ENCODE assay signal across 8 cellular contexts in the genomic region with DNA sequence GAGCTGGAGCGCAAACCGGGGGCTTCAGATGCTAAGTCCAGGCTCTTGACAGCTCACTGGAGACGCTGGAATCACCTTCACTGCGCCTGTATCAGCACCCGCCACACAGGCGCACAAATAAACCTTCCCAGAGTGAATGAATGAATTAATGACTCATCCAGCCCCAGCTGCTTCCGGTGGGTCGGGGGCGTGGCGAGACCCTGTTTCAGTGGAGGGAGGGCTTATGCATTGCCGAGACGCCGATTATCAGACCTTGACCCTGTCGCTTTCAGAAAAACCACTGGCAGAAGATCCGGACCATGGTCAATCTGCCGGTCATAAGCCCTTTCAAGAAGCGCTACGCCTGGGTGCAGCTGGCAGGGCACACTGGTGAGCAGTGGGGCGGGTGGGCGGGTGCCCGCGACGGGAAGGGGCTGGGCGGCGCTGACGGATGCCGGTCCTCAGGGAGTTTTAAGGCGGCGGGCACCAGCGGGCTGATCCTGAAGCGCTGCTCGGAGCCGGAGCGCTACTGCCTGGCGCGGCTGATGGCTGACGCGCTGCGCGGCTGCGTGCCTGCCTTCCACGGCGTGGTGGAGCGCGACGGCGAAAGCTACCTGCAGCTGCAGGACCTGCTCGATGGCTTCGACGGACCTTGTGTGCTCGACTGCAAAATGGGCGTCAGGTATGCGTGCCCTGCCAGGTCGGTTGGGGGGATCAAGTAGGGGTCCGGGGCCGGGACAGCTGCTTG. TPM values are rescaled to one million over a fixed set of nuclear protein-coding genes. Genes with fewer than 3 reads are reported as not detected.
A peak's percentile ranks its signal among the peaks of the same experiment; 100 is the strongest.
DNase-seq lines count a peak whose midpoint lies in the region; ATAC-seq and TF ChIP-seq lines count a peak whose summit lies in the region.

No MANE protein-coding gene starts in this region.

- H3K4me3 Mint-ChIP-seq in activated naive CD8-positive, alpha-beta T cell treated with anti-CD3 and anti-CD28 coated beads, Interleukin-2, amount 50 U/mL, for 24 hours, result peak overlapping the region; percentile 63

- peaks cover 6% of the 10 kb centered on the region; the same call in 1 of the 2 replicates for H3K9me3 ChIP-seq in AG04450 (ENCODE audit: control insufficient read depth, insufficient read depth, low read length)
- no peaks in the 10 kb centered on the region for H3K9me3 ChIP-seq in HUES48 (ENCODE audit: control insufficient read depth, insufficient read depth, low read length)
- H3K9me3 ChIP-seq in upper lobe of left lung, result no peaks in the 10 kb centered on the region

- H3K4me1 ChIP-seq in HUES48 (ENCODE audit: control insufficient read depth, insufficient read depth, low read length), result peaks cover 11% of the 10 kb centered on the region
- peaks cover 23 to 24% (median 24%) of the 10 kb centered on the region in 4 donors for H3K4me1 ChIP-seq in upper lobe of left lung

- H3K9me3 Mint-ChIP-seq in activated naive CD8-positive, alpha-beta T cell treated with anti-CD3 and anti-CD28 coated beads, Interleukin-2, amount 50 U/mL, for 24 hours, result no peaks in the 10 kb centered on the region

- H3K4me3 ChIP-seq in AG04450 (ENCODE audit: low read depth, low read length) (peak overlapping the region; percentile 45), HUES48 (ENCODE audit: low read depth, low read length) (peak overlapping the region; percentile 51), upper lobe of left lung (peak overlapping the region in 3 of 4 donors; percentile 18 to 36 (median 29))

- no peak for DNase-seq in AG04450 (ENCODE audit: low read depth, low spot score)
- DNase-seq in activated naive CD8-positive, alpha-beta T cell treated with anti-CD3 and anti-CD28 coated beads, Interleukin-2, amount 50 U/mL, for 24 hours, result no peak
- peak; percentile 77 for DNase-seq in left kidney (ENCODE audit: low read depth, low spot score)
- peak in 1 of 2 donors; percentile 87 for DNase-seq in upper lobe of left lung
- DNase-seq in dedifferentiated amniotic fluid mesenchymal stem cell (ENCODE audit: extremely low spot score), result no peak
- DNase-seq in NCI-H1436 (lab: John Stamatoyannopoulos, UW), result no peak
- no peak for DNase-seq in COLO668 (lab: John Stamatoyannopoulos, UW; ENCODE audit: unreplicated experiment)

- TF ChIP-seq CTCF in AG04450 (IDR thresholded peaks at IDR 0.05; ENCODE audit: low read depth, low read length) (no peak), upper lobe of left lung (IDR thresholded peaks at IDR 0.05) (no peak)

- 13 to 16% methylated on average over 20 to 33 of the region's 56 CpGs for whole genome bisulfite sequencing in upper lobe of left lung, 2 donors

- CTCF ChIA-PET in AG04450 (lab: Charles Lee), result no interaction called here

- H3K4me1 Mint-ChIP-seq in activated naive CD8-positive, alpha-beta T cell treated with anti-CD3 and anti-CD28 coated beads, Interleukin-2, amount 50 U/mL, for 24 hours, result peaks cover 23% of the 10 kb centered on the region

- H3K27me3 ChIP-seq in AG04450 (ENCODE audit: control insufficient read depth, insufficient read depth, low read length), result peaks cover 26% of the 10 kb centered on the region
- H3K27me3 ChIP-seq in HUES48 (ENCODE audit: control insufficient read depth, insufficient read depth, low read length), result peaks cover 98% of the 10 kb centered on the region
- peaks cover 0 to 22% (median 14%) of the 10 kb centered on the region in 4 donors for H3K27me3 ChIP-seq in upper lobe of left lung

- H3K27ac Mint-ChIP-seq in activated naive CD8-positive, alpha-beta T cell treated with anti-CD3 and anti-CD28 coated beads, Interleukin-2, amount 50 U/mL, for 24 hours, result no peak overlapping the region

- H3K36me3 ChIP-seq in HUES48 (ENCODE audit: control insufficient read depth, insufficient read depth, low read length) (no peaks in the 10 kb centered on the region), upper lobe of left lung (no peaks in the 10 kb centered on the region)

- peak; percentile 50 for ATAC-seq in activated naive CD8-positive, alpha-beta T cell treated with anti-CD3 and anti-CD28 coated beads, Interleukin-2, amount 50 U/mL, for 24 hours
- ATAC-seq in upper lobe of left lung (ENCODE audit: low FRiP score in 2 of 2), result peak in 1 of 2 donors; percentile 34

- H3K27me3 Mint-ChIP-seq in activated naive CD8-positive, alpha-beta T cell treated with anti-CD3 and anti-CD28 coated beads, Interleukin-2, amount 50 U/mL, for 24 hours, result peaks cover 69% of the 10 kb centered on the region

- H3K27ac ChIP-seq in AG04450 (ENCODE audit: low read depth, low read length) (no peak overlapping the region), HUES48 (ENCODE audit: low read depth, low read length) (no peak overlapping the region), upper lobe of left lung (no peak overlapping the region)

- no peak overlapping the region for H3K9ac ChIP-seq in HUES48 (ENCODE audit: low read depth, low read length)

- TF ChIP-seq EP300 in upper lobe of left lung (IDR thresholded peaks at IDR 0.05), result no peak

- POLR2A ChIA-PET in AG04450 (lab: Yijun Ruan, JAX), result interaction anchor here (0.5 kb wide), 1 partner anchor 912 kb away, joined by 3 read pairs; no protein-coding TSS in a partner anchor

- no peaks in the 10 kb centered on the region for H3K36me3 Mint-ChIP-seq in activated naive CD8-positive, alpha-beta T cell treated with anti-CD3 and anti-CD28 coated beads, Interleukin-2, amount 50 U/mL, for 24 hours (ENCODE audit: low read depth)

- no peak for TF ChIP-seq POLR2A in upper lobe of left lung (IDR thresholded peaks at IDR 0.05)

RNA-seq across cellular contexts. Expression of a gene that starts 7.7 kb away (rescaled TPM):
- polyA plus RNA-seq in AG04450 (2011; rRNA removed), result 0.92 and 1.5 TPM in 2 replicates
- polyA minus RNA-seq in AG04450 (2011; rRNA and poly(A)+ RNA removed), result 0.83 and 1.1 TPM in 2 replicates
- 1 to 10 TPM in 2 of 6 donors, under 1 TPM in 2, not detected in 2; 0.30 to 5.2 (median 0.95) TPM for total RNA-seq in upper lobe of left lung

RNA-seq across cellular contexts. Expression of a gene that starts 12.3 kb away (rescaled TPM):
- polyA plus RNA-seq in AG04450 (2011; rRNA removed), result 0.09 and 0.20 TPM in 2 replicates
- polyA minus RNA-seq in AG04450 (2011; rRNA and poly(A)+ RNA removed), result 0.18 and 0.22 TPM in 2 replicates
- 10 to 100 TPM in 2 of 6 donors, 1 to 10 TPM in 4; 2.2 to 23.0 (median 5.7) TPM for total RNA-seq in upper lobe of left lung

RNA-seq across cellular contexts. Expression of a gene that starts 42.7 kb away (rescaled TPM):
- 9.5 and 12.9 TPM in 2 replicates for polyA plus RNA-seq in AG04450 (2011; rRNA removed)
- 17.9 and 19.7 TPM in 2 replicates for polyA minus RNA-seq in AG04450 (2011; rRNA and poly(A)+ RNA removed)
- total RNA-seq in upper lobe of left lung, result 10 to 100 TPM; 22.0 to 92.2 (median 33.2) TPM

RNA-seq across cellular contexts. Expression of a gene that starts 57.7 kb away (rescaled TPM):
- 21.0 and 21.7 TPM in 2 replicates for polyA plus RNA-seq in AG04450 (2011; rRNA removed)
- 39.5 and 44.5 TPM in 2 replicates for polyA minus RNA-seq in AG04450 (2011; rRNA and poly(A)+ RNA removed)
- 10 to 100 TPM in 2 of 6 donors, 1 to 10 TPM in 4; 2.1 to 17.1 (median 9.0) TPM for total RNA-seq in upper lobe of left lung
